ENCODE assay signal across 7 cellular contexts in the genomic region with DNA sequence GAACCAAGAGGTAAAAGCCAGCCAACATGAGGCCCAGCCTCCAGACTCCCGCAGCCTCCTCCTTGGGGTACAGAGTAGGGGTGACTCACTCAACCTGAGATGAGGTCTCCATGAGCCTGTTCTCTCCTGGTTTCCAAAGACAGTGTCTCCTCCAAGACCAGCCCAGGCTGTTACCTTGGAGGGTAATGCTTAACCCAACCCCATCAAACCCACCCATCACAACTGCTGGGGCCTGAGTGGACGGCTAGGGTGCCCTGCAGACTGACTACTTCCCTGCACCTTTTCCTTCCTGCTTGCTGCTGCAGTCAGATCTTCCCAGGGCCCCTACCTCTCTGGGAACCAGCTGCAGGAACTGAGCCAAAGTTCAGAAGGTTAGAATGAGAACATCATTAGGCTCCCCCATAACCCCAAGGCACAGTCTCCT. TPM values are rescaled to one million over a fixed set of nuclear protein-coding genes. Genes with fewer than 3 reads are reported as not detected.
DNase-seq lines count a peak whose midpoint lies in the region; ATAC-seq and TF ChIP-seq lines count a peak whose summit lies in the region.
"Had no signal": no experiment of that assay in that cellular context is flagged by ENCODE, and none has a peak within 500 bp of the region (broad histone marks: within the 10 kb centered on the region; RNA-seq: fewer than 3 reads in every experiment).

No MANE protein-coding gene starts in this region.

- H3K27me3 Mint-ChIP-seq in HFFc6 (ENCODE audit: insufficient read depth) (peaks cover 21% of the 10 kb centered on the region), T-helper 17 cell (no peaks in the 10 kb centered on the region)
- no peaks in the 10 kb centered on the region for H3K27me3 Mint-ChIP-seq in naive thymus-derived CD4-positive, alpha-beta T cell

- ATAC-seq in T-helper 17 cell (no peak), GM21360 (IDR thresholded peaks at IDR 0.05; ENCODE audit: unreplicated experiment) (no peak), GM18519 (IDR thresholded peaks at IDR 0.05; ENCODE audit: low FRiP score, unreplicated experiment) (no peak)
- ATAC-seq in naive thymus-derived CD4-positive, alpha-beta T cell: no peak

- intact Hi-C loops in naive thymus-derived CD4-positive, alpha-beta T cell (cut with micrococcal nuclease): loop anchor here (1.0 to 10.0 kb wide), 6 partner anchors 20 to 142 kb away; a partner anchor contains a TSS
- intact Hi-C loops in testis (cut with DNase I; ENCODE audit: low total_unique reads): no loop called here

- CTCF ChIA-PET in naive thymus-derived CD4-positive, alpha-beta T cell (lab: Charles Lee): interaction anchor here (0.7 to 13.7 kb wide), 15 partner anchors 10 to 442 kb away, joined by 3 to 254 read pairs (median 5); a partner anchor contains a TSS

- H3K36me3 Mint-ChIP-seq in HFFc6 (ENCODE audit: low read depth): peaks cover 27% of the 10 kb centered on the region
- peaks cover 3% of the 10 kb centered on the region for H3K36me3 Mint-ChIP-seq in T-helper 17 cell (ENCODE audit: low read depth)
- peaks cover 0 to 8% (median 0%) of the 10 kb centered on the region in 5 donors for H3K36me3 Mint-ChIP-seq in naive thymus-derived CD4-positive, alpha-beta T cell

- no peaks in the 10 kb centered on the region for H3K9me3 Mint-ChIP-seq in HFFc6
- no peaks in the 10 kb centered on the region for H3K9me3 Mint-ChIP-seq in naive thymus-derived CD4-positive, alpha-beta T cell

- TF ChIP-seq POLR2A in testis (IDR thresholded peaks at IDR 0.05): no peak

- TF ChIP-seq CTCF in HFFc6 (IDR thresholded peaks at IDR 0.05) (no peak), testis (IDR thresholded peaks at IDR 0.05) (no peak)

- peak overlapping the region; percentile 94 for H3K27ac Mint-ChIP-seq in HFFc6
- peak overlapping the region; percentile 47 for H3K27ac Mint-ChIP-seq in T-helper 17 cell
- peak overlapping the region in 6 of 9 donors; percentile 31 to 74 (median 57) for H3K27ac Mint-ChIP-seq in naive thymus-derived CD4-positive, alpha-beta T cell

- H3K4me3 ChIP-seq in naive thymus-derived CD4-positive, alpha-beta T cell (ENCODE audit: low read length): no peak overlapping the region
- H3K4me3 ChIP-seq in testis: no peak overlapping the region
- H3K4me3 ChIP-seq: skin epidermis had no signal

- H3K27me3 ChIP-seq in naive thymus-derived CD4-positive, alpha-beta T cell (ENCODE audit: control insufficient read depth in 2 of 2, insufficient read depth in 2 of 2, low read length in 2 of 2): no peaks in the 10 kb centered on the region
- no peaks in the 10 kb centered on the region for H3K27me3 ChIP-seq in testis

- WGBS in testis, 2 donors: 67 to 72% methylated on average over 1 to 2 of the region's 2 CpGs

- peak; percentile 70 for DNase-seq in HFFc6
- DNase-seq in T-helper 17 cell: no peak
- DNase-seq in naive thymus-derived CD4-positive, alpha-beta T cell: no peak
- no peak for DNase-seq in testis

- peak overlapping the region; percentile 12; the same call in 1 of the 2 replicates for H3K4me3 Mint-ChIP-seq in HFFc6
- H3K4me3 Mint-ChIP-seq in T-helper 17 cell: no peak overlapping the region
- peak overlapping the region in 1 of 10 donors; percentile 46 for H3K4me3 Mint-ChIP-seq in naive thymus-derived CD4-positive, alpha-beta T cell

- H3K27ac ChIP-seq in naive thymus-derived CD4-positive, alpha-beta T cell (ENCODE audit: low read depth, low read length): no peak overlapping the region
- H3K27ac ChIP-seq in testis: no peak overlapping the region

- peaks cover 36% of the 10 kb centered on the region for H3K4me1 Mint-ChIP-seq in HFFc6 (ENCODE audit: low read depth)
- H3K4me1 Mint-ChIP-seq in T-helper 17 cell: peaks cover 20% of the 10 kb centered on the region
- peaks cover 8 to 36% (median 31%) of the 10 kb centered on the region in 7 donors for H3K4me1 Mint-ChIP-seq in naive thymus-derived CD4-positive, alpha-beta T cell

- H3K9me3 ChIP-seq in T-helper 17 cell (ENCODE audit: control insufficient read depth, low read length, poor library complexity, severe bottlenecking) (no peaks in the 10 kb centered on the region), testis (no peaks in the 10 kb centered on the region)
- no peaks in the 10 kb centered on the region for H3K9me3 ChIP-seq in naive thymus-derived CD4-positive, alpha-beta T cell (ENCODE audit: control insufficient read depth in 2 of 3, low read length in 3 of 3)

- no peaks in the 10 kb centered on the region for H3K36me3 ChIP-seq in naive thymus-derived CD4-positive, alpha-beta T cell (ENCODE audit: control insufficient read depth in 2 of 3, insufficient read depth in 3 of 3, low read length in 3 of 3)
- no peaks in the 10 kb centered on the region for H3K36me3 ChIP-seq in testis (ENCODE audit: low read depth, missing control alignments)

- H3K4me1 ChIP-seq in naive thymus-derived CD4-positive, alpha-beta T cell (ENCODE audit: control insufficient read depth in 2 of 2, insufficient read depth in 2 of 2, low read length in 2 of 2): peaks cover 17 to 19% of the 10 kb centered on the region in 2 donors
- peaks cover 25% of the 10 kb centered on the region for H3K4me1 ChIP-seq in testis

- POLR2A ChIA-PET in naive thymus-derived CD4-positive, alpha-beta T cell (lab: Charles Lee): interaction anchor here (0.8 to 4.0 kb wide), 14 partner anchors 8 to 76 kb away, joined by 3 to 27 read pairs (median 3); a partner anchor contains a TSS

RNA-seq across cellular contexts. Expression of a gene that starts 5.1 kb away (rescaled TPM):
- total RNA-seq in HFFc6 (2021; fragmentation: NEBNext Ultra II Directional; extraction: Animal tissue kit (Norgen Biotek cat#: 25700)): 10 to 100 TPM; 17.7 to 29.6 (median 26.9) TPM
- total RNA-seq in T-helper 17 cell (10 to 100 TPM; 26.2 to 34.8 TPM), testis (10 to 100 TPM; 46.6 to 51.2 TPM)
- total RNA-seq in naive thymus-derived CD4-positive, alpha-beta T cell: 10 to 100 TPM; 32.8 to 52.5 (median 45.3) TPM
- polyA plus RNA-seq in naive thymus-derived CD4-positive, alpha-beta T cell: 10 to 100 TPM; 42.7 to 48.6 TPM
- 76.2 TPM for polyA plus RNA-seq in testis (ENCODE audit: insufficient read depth, low read depth, low replicate concordance)

RNA-seq across cellular contexts. Expression of a gene that starts 5.6 kb away (rescaled TPM):
- total RNA-seq in HFFc6 (2021; fragmentation: NEBNext Ultra II Directional; extraction: Animal tissue kit (Norgen Biotek cat#: 25700)): 1,000 to 10,000 TPM; 5,326 to 7,192 (median 6,673) TPM
- total RNA-seq in T-helper 17 cell (100 to 1,000 TPM; 152 to 154 TPM), testis (100 to 1,000 TPM; 466 to 960 TPM)
- total RNA-seq in naive thymus-derived CD4-positive, alpha-beta T cell: 100 to 1,000 TPM in 2 of 5 experiments, 10 to 100 TPM in 3; 23.6 to 969 (median 54.4) TPM
- 10 to 100 TPM; 22.9 to 30.5 TPM for polyA plus RNA-seq in naive thymus-derived CD4-positive, alpha-beta T cell
- 681 TPM for polyA plus RNA-seq in testis (ENCODE audit: insufficient read depth, low read depth, low replicate concordance)

RNA-seq across cellular contexts. Expression of a gene that starts 15.8 kb away (rescaled TPM):
- total RNA-seq in HFFc6 (2021; fragmentation: NEBNext Ultra II Directional; extraction: Animal tissue kit (Norgen Biotek cat#: 25700)): 10 to 100 TPM; 74.3 to 92.5 (median 91.6) TPM
- total RNA-seq in T-helper 17 cell (10 to 100 TPM; 14.3 to 18.8 TPM), testis (10 to 100 TPM; 74.0 to 80.2 TPM)
- total RNA-seq in naive thymus-derived CD4-positive, alpha-beta T cell: 10 to 100 TPM; 15.0 to 43.0 (median 25.7) TPM
- polyA plus RNA-seq in naive thymus-derived CD4-positive, alpha-beta T cell: 10 to 100 TPM in 1 of 2 donors, 1 to 10 TPM in 1; 6.7 to 15.4 TPM
- polyA plus RNA-seq in testis (ENCODE audit: insufficient read depth, low read depth, low replicate concordance): 52.9 TPM

RNA-seq across cellular contexts. Expression of a gene that starts 22.5 kb away (rescaled TPM):
- total RNA-seq in HFFc6 (2021; fragmentation: NEBNext Ultra II Directional; extraction: Animal tissue kit (Norgen Biotek cat#: 25700)): 10 to 100 TPM; 15.3 to 24.5 (median 18.4) TPM
- total RNA-seq in T-helper 17 cell (1 to 10 TPM; 2.6 to 3.0 TPM), testis (100 to 1,000 TPM in 1 of 2 donors, 10 to 100 TPM in 1; 95.7 to 117 TPM)
- total RNA-seq in naive thymus-derived CD4-positive, alpha-beta T cell: 10 to 100 TPM in 1 of 5 experiments, 1 to 10 TPM in 4; 3.9 to 27.4 (median 7.5) TPM
- polyA plus RNA-seq in naive thymus-derived CD4-positive, alpha-beta T cell: 1 to 10 TPM; 1.9 to 3.6 TPM
- polyA plus RNA-seq in testis (ENCODE audit: insufficient read depth, low read depth, low replicate concordance): 51.9 TPM

RNA-seq across cellular contexts. Expression of a gene that starts 41.5 kb away (rescaled TPM):
- 10 to 100 TPM; 15.9 to 26.3 (median 23.0) TPM for total RNA-seq in HFFc6 (2021; fragmentation: NEBNext Ultra II Directional; extraction: Animal tissue kit (Norgen Biotek cat#: 25700))
- 10 to 100 TPM; 79.7 to 97.5 TPM for total RNA-seq in T-helper 17 cell
- 100 to 1,000 TPM in 2 of 5 experiments, 10 to 100 TPM in 3; 66.4 to 157 (median 89.2) TPM for total RNA-seq in naive thymus-derived CD4-positive, alpha-beta T cell
- polyA plus RNA-seq in naive thymus-derived CD4-positive, alpha-beta T cell: 10 to 100 TPM; 12.9 to 23.0 TPM
- 10 to 100 TPM; 15.7 to 23.6 TPM for total RNA-seq in testis
- 11.9 TPM for polyA plus RNA-seq in testis (ENCODE audit: insufficient read depth, low read depth, low replicate concordance)

Comparison
In these comparisons a context has a peak if more than half of its experiments do, and no peak if none do; other contexts are left out.
1. RNA of a gene that starts 5.6 kb away (total RNA-seq): 5,326 to 7,192 TPM in HFFc6; 466 to 960 TPM in testis, 152 to 154 TPM in T-helper 17 cell and 23.6 to 969 TPM in naive thymus-derived CD4-positive, alpha-beta T cell; every median in the first group is over 4 times any median in the second.
2. Peak in every context shown above with its lines, with median percentiles within 50 percentile points of each other: H3K27ac Mint-ChIP-seq.